8 cellular contexts compared by ENCODE assay signal in genomic region chr19:11090264-11091032, GRCh38. TPM values are rescaled to one million over a fixed set of nuclear protein-coding genes. Genes with fewer than 3 reads are reported as not detected.
DNase-seq lines count a peak whose midpoint lies in the region; ATAC-seq and TF ChIP-seq lines count a peak whose summit lies in the region.

No MANE protein-coding gene starts in this region.

- peak overlapping the region; percentile 89 for H3K27ac ChIP-seq in VCaP

- H3K4me3 ChIP-seq in iPS-18c (ENCODE audit: insufficient read depth, low read depth, low read length) (peak overlapping the region; percentile 92), skeletal muscle satellite cell (ENCODE audit: low read length) (peak overlapping the region; percentile 97)

- ATAC-seq in GM18867 (IDR thresholded peaks at IDR 0.05; ENCODE audit: unreplicated experiment) (peak; percentile 72), HG03103 (IDR thresholded peaks at IDR 0.05; ENCODE audit: low read depth, unreplicated experiment) (peak; percentile 67)

- H3K36me3 ChIP-seq in skeletal muscle satellite cell (ENCODE audit: insufficient read depth, low read length) = peaks cover 17% of the 10 kb centered on the region

- in situ Hi-C loops in T47D (cut with HindIII; ENCODE audit: low pct_unique_long_range_greater_than_20kb, low sequenced_read_pairs) = no loop called here

- DNase-seq in 8988T (peak; percentile 61), NCI-H2171 treated with DMSO at 0.1 percent for 48 hours (lab: John Stamatoyannopoulos, UW) (peak; percentile 95), T47D (ENCODE audit: low read depth in 1 of 2, low spot score in 1 of 2) (peak; percentile 71 to 96)

- peak overlapping the region; percentile 95 for H3K4me2 ChIP-seq in skeletal muscle satellite cell (ENCODE audit: low read length)

- H3K9me3 ChIP-seq in iPS-18c (ENCODE audit: control insufficient read depth, insufficient read depth, low read length) (no peaks in the 10 kb centered on the region), skeletal muscle satellite cell (replicated peaks; ENCODE audit: low read length) (no peaks in the 10 kb centered on the region)

- no peaks in the 10 kb centered on the region for H3K27me3 ChIP-seq in skeletal muscle satellite cell (ENCODE audit: control insufficient read depth, insufficient read depth, low read length)

- peak overlapping the region; percentile 99 for H3K9ac ChIP-seq in skeletal muscle satellite cell (ENCODE audit: low read depth, low read length)

- H3K4me1 ChIP-seq in skeletal muscle satellite cell (ENCODE audit: control insufficient read depth, insufficient read depth, low read length) = peaks cover 51% of the 10 kb centered on the region

- TF ChIP-seq CTCF in VCaP (conservative IDR thresholded peaks at IDR 0.05) = no peak

RNA-seq across cellular contexts. Expression of gene LDLR, which starts 1.2 kb away (rescaled TPM):
- total RNA-seq in skeletal muscle satellite cell (2012; rRNA removed) = 85.8 and 177 TPM in 2 replicates

Comparison
In these comparisons a context has a peak if more than half of its experiments do, and no peak if none do; other contexts are left out.
1. Peak in every context shown above with its lines: DNase-seq, ATAC-seq, H3K4me3 ChIP-seq and H3K27ac ChIP-seq.